In the genomic region with DNA sequence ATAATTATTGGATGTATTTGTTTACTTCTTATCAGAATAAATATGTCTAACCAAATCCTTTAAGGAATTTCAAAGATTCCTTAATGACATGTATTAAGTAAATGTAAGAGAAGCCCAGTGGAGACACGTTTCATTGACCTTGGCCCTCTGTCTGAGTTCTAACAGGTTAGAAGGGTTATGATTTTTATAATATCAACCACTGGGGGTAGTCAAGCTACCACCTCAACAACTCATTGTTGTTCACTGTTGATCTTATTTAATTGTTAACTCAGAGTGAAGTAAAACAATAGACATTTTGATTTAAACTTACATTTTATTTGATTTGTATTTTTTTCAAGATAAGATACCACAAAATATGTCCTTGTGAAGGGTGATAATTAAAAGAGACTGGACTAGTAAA, we compare ENCODE assay signal across 14 cellular contexts.
DNase-seq lines count a peak whose midpoint lies in the region; ATAC-seq and TF ChIP-seq lines count a peak whose summit lies in the region.
"Had no signal": no experiment of that assay in that cellular context is flagged by ENCODE, and none has a peak within 500 bp of the region (broad histone marks: within the 10 kb centered on the region; RNA-seq: fewer than 3 reads in every experiment).

No MANE protein-coding gene starts in this region.

- peak; percentile 42 for TF ChIP-seq CTCF in OCI-LY1 (IDR thresholded peaks at IDR 0.05; ENCODE audit: low read length)
- TF ChIP-seq CTCF in nephron progenitor cell (IDR thresholded peaks at IDR 0.05), result peak; percentile 19

- no peaks in the 10 kb centered on the region for H3K9me3 ChIP-seq in OCI-LY1 (ENCODE audit: low read length)
- H3K9me3 ChIP-seq: MG63 had no signal

- H3K27me3 ChIP-seq in OCI-LY1 (ENCODE audit: insufficient read depth, low read length), result no peaks in the 10 kb centered on the region
- H3K27me3 ChIP-seq: MG63 had no signal

- no peaks in the 10 kb centered on the region for H3K36me3 ChIP-seq in OCI-LY1 (ENCODE audit: insufficient read depth, low read length)
- H3K36me3 ChIP-seq: MG63 had no signal

- DNase-seq in DMS 273 (lab: John Stamatoyannopoulos, UW; ENCODE audit: unreplicated experiment) (peak; percentile 44), DMS 273 treated with DMSO at 0.1 percent for 48 hours (lab: John Stamatoyannopoulos, UW) (no peak), nephron progenitor cell (no peak), COLO668 (lab: John Stamatoyannopoulos, UW; ENCODE audit: unreplicated experiment) (no peak), SHP77 treated with DMSO at 0.1 percent for 48 hours (lab: John Stamatoyannopoulos, UW) (no peak), KBM-7 (no peak)
- DNase-seq: 8988T; activated B cell treated with CpG ODN at 0.5 μM for 24 hours; activated T-cell treated with anti-CD3 and anti-CD28 coated beads, Interleukin-2, amount 50 U/mL, for 72 hours; MG63 had no signal

- H3K4me1 Mint-ChIP-seq in nephron progenitor cell, result no peaks in the 10 kb centered on the region
- H3K4me1 Mint-ChIP-seq: activated B cell treated with CpG ODN at 0.5 μM for 24 hours, brain had no signal

- H3K79me2 ChIP-seq in OCI-LY1 (ENCODE audit: insufficient read depth, low read length), result no peaks in the 10 kb centered on the region

- H3K27me3 Mint-ChIP-seq in nephron progenitor cell (ENCODE audit: low read depth, poor library complexity), result peaks cover 3% of the 10 kb centered on the region
- H3K27me3 Mint-ChIP-seq: activated B cell treated with CpG ODN at 0.5 μM for 24 hours; brain; natural killer cell treated with Interleukin-12 subunit alpha and Interleukin-12 subunit beta and Interleukin-15 and Interleukin-18, amount 100 ng/mL, for 72 hours had no signal

- H4K20me1 ChIP-seq in OCI-LY1 (ENCODE audit: insufficient read depth, low read length), result no peaks in the 10 kb centered on the region

- no peaks in the 10 kb centered on the region for H3K36me3 Mint-ChIP-seq in nephron progenitor cell (ENCODE audit: low read depth)
- H3K36me3 Mint-ChIP-seq: brain; natural killer cell treated with Interleukin-12 subunit alpha and Interleukin-12 subunit beta and Interleukin-15 and Interleukin-18, amount 100 ng/mL, for 72 hours had no signal

- no peak overlapping the region for H3K4me3 Mint-ChIP-seq in nephron progenitor cell
- H3K4me3 Mint-ChIP-seq: activated B cell treated with CpG ODN at 0.5 μM for 24 hours; activated T-cell treated with anti-CD3 and anti-CD28 coated beads, Interleukin-2, amount 50 U/mL, for 72 hours; brain; natural killer cell treated with Interleukin-12 subunit alpha and Interleukin-12 subunit beta and Interleukin-15 and Interleukin-18, amount 100 ng/mL, for 72 hours had no signal

- H2AFZ ChIP-seq in OCI-LY1 (ENCODE audit: low read length), result no peak overlapping the region

- H3K4me3 ChIP-seq in OCI-LY1 (ENCODE audit: low read depth, low read length, poor library complexity, severe bottlenecking), result no peak overlapping the region
- H3K4me3 ChIP-seq: MG63 had no signal

- no peaks in the 10 kb centered on the region for H3K9me3 Mint-ChIP-seq in nephron progenitor cell
- H3K9me3 Mint-ChIP-seq: brain had no signal

- no peaks in the 10 kb centered on the region for H3K9me2 ChIP-seq in OCI-LY1 (ENCODE audit: low read depth, low read length)

- no peak overlapping the region for H3K27ac ChIP-seq in OCI-LY1 (ENCODE audit: low read depth, low read length, poor library complexity, severe bottlenecking)

- H3K9ac ChIP-seq in OCI-LY1 (ENCODE audit: low read length), result no peak overlapping the region

- in situ Hi-C loops in KBM-7 (cut with MboI; ENCODE audit: low pct_unique_long_range_greater_than_20kb, low sequenced_read_pairs), result no loop called here

- H3K4me1 ChIP-seq in OCI-LY1 (ENCODE audit: insufficient read depth, low read length, severe bottlenecking), result no peaks in the 10 kb centered on the region

- peak; percentile 81 for ATAC-seq in HG02973 (IDR thresholded peaks at IDR 0.05; ENCODE audit: unreplicated experiment)
- ATAC-seq: activated T-cell treated with anti-CD3 and anti-CD28 coated beads, Interleukin-2, amount 50 U/mL, for 72 hours; natural killer cell treated with Interleukin-12 subunit alpha and Interleukin-12 subunit beta and Interleukin-15 and Interleukin-18, amount 100 ng/mL, for 72 hours had no signal

- H3K27ac Mint-ChIP-seq in nephron progenitor cell, result no peak overlapping the region
- H3K27ac Mint-ChIP-seq: activated B cell treated with CpG ODN at 0.5 μM for 24 hours; activated T-cell treated with anti-CD3 and anti-CD28 coated beads, Interleukin-2, amount 50 U/mL, for 72 hours; brain; natural killer cell treated with Interleukin-12 subunit alpha and Interleukin-12 subunit beta and Interleukin-15 and Interleukin-18, amount 100 ng/mL, for 72 hours had no signal

- no peak overlapping the region for H3K4me2 ChIP-seq in OCI-LY1 (ENCODE audit: low read length)

- no peaks in the 10 kb centered on the region for H3F3A ChIP-seq in OCI-LY1 (ENCODE audit: insufficient read depth, low read length)
